ENCODE assay signal across 8 cellular contexts in genomic region chr3:56702487-56703315, GRCh38. TPM values are rescaled to one million over a fixed set of nuclear protein-coding genes. Genes with fewer than 3 reads are reported as not detected.
DNase-seq lines count a peak whose midpoint lies in the region; ATAC-seq and TF ChIP-seq lines count a peak whose summit lies in the region.

No MANE protein-coding gene starts in this region.

- H3K4me1 ChIP-seq in DOHH2 (ENCODE audit: control insufficient read depth, low read length) = peaks cover 5% of the 10 kb centered on the region
- peaks cover 0 to 4% of the 10 kb centered on the region in 2 donors for H3K4me1 ChIP-seq in adrenal gland (replicated peaks in 1 of 2)
- peaks cover 3% of the 10 kb centered on the region for H3K4me1 ChIP-seq in left ventricle myocardium inferior

- DNase-seq in HuH-7.5 (ENCODE audit: low spot score) (peak; percentile 15), OCI-M1 (lab: John Stamatoyannopoulos, UW) (peak; percentile 70), adrenal gland (peak in 6 of 7 donors; percentile 40 to 76 (median 60)), left ventricle myocardium inferior (no peak), sciatic nerve (ENCODE audit: low spot score) (no peak)

- H3K27ac ChIP-seq in DOHH2 (ENCODE audit: low read depth, low read length) = no peak overlapping the region
- no peak overlapping the region for H3K27ac ChIP-seq in adrenal gland
- no peak overlapping the region for H3K27ac ChIP-seq in left ventricle myocardium inferior (replicated peaks)

- no peak overlapping the region for H3K4me2 ChIP-seq in DOHH2 (ENCODE audit: low read length)

- H4K20me1 ChIP-seq in DOHH2 (ENCODE audit: control insufficient read depth, insufficient read depth, low read depth, low read length) = no peaks in the 10 kb centered on the region

- intact Hi-C loops in adrenal gland (cut with DNase I) (loop anchor here (5.0 kb wide), 2 partner anchors 100 to 285 kb away; partner anchors contain the start of gene ARHGEF3 (in 2 of the 2)), left ventricle myocardium inferior (cut with micrococcal nuclease) (loop anchor here (2.0 to 5.0 kb wide), 2 partner anchors 95 to 286 kb away; no protein-coding TSS in a partner anchor), sciatic nerve (cut with DNase I) (loop anchor here (5.0 kb wide), 1 partner anchor 285 kb away; no protein-coding TSS in a partner anchor)

- no peaks in the 10 kb centered on the region for H3K9me3 ChIP-seq in DOHH2 (ENCODE audit: control insufficient read depth, insufficient read depth, low read length)
- H3K9me3 ChIP-seq in adrenal gland (replicated peaks in 1 of 3) = no peaks in the 10 kb centered on the region
- H3K9me3 ChIP-seq in left ventricle myocardium inferior (replicated peaks) = peaks cover 9% of the 10 kb centered on the region

- no peaks in the 10 kb centered on the region for H3K79me2 ChIP-seq in DOHH2 (ENCODE audit: control insufficient read depth, low read length)

- H3K36me3 ChIP-seq in DOHH2 (ENCODE audit: control insufficient read depth, low read length) = no peaks in the 10 kb centered on the region
- H3K36me3 ChIP-seq in adrenal gland (replicated peaks in 1 of 2) = no peaks in the 10 kb centered on the region
- no peaks in the 10 kb centered on the region for H3K36me3 ChIP-seq in left ventricle myocardium inferior

- 9 to 32% (median 23%) methylated on average over 5 of the region's 5 CpGs for WGBS in adrenal gland, 4 donors

- no peaks in the 10 kb centered on the region for H3K27me3 ChIP-seq in DOHH2 (ENCODE audit: control insufficient read depth, low read length)
- H3K27me3 ChIP-seq in adrenal gland = no peaks in the 10 kb centered on the region
- no peaks in the 10 kb centered on the region for H3K27me3 ChIP-seq in left ventricle myocardium inferior (ENCODE audit: low read depth)

- H3K9me2 ChIP-seq in DOHH2 (replicated peaks; ENCODE audit: control insufficient read depth, low read length) = no peaks in the 10 kb centered on the region

- H3F3A ChIP-seq in DOHH2 (ENCODE audit: control insufficient read depth, insufficient read depth) = no peaks in the 10 kb centered on the region

- ATAC-seq in sciatic nerve = peak; percentile 84
- ATAC-seq in GM18868 (IDR thresholded peaks at IDR 0.05; ENCODE audit: unreplicated experiment) = no peak
- no peak for ATAC-seq in GM18511 (IDR thresholded peaks at IDR 0.05; ENCODE audit: unreplicated experiment)

- no peak overlapping the region for H3K4me3 ChIP-seq in DOHH2 (ENCODE audit: low read length)
- H3K4me3 ChIP-seq in adrenal gland = no peak overlapping the region
- no peak overlapping the region for H3K4me3 ChIP-seq in left ventricle myocardium inferior

- peak; percentile 69 for TF ChIP-seq CTCF in DOHH2 (IDR thresholded peaks at IDR 0.05; ENCODE audit: low read depth, low read length, poor library complexity, severe bottlenecking)
- TF ChIP-seq CTCF in adrenal gland (IDR thresholded peaks at IDR 0.05) = peak; percentile 83 to 95 (median 90)
- TF ChIP-seq CTCF in left ventricle myocardium inferior (IDR thresholded peaks at IDR 0.05; ENCODE audit: borderline replicate concordance) = peak; percentile 92

- no peak for TF ChIP-seq POLR2A in adrenal gland (IDR thresholded peaks at IDR 0.05)

RNA-seq across cellular contexts. Expression of gene TASOR, which starts 19.6 kb away (rescaled TPM):
- 10 to 100 TPM; 38.4 to 81.8 (median 53.6) TPM for total RNA-seq in adrenal gland
- polyA plus RNA-seq in adrenal gland = 10 to 100 TPM; 18.9 to 50.9 (median 22.3) TPM
- total RNA-seq in left ventricle myocardium inferior = 25.8 TPM
- total RNA-seq in sciatic nerve = 85.2 TPM

Comparison
In these comparisons a context has a peak if more than half of its experiments do, and no peak if none do; other contexts are left out.
1. DNase-seq: peak in HuH-7.5 (single experiment), OCI-M1 (single experiment) and adrenal gland (6 of 7); none in left ventricle myocardium inferior (single experiment) and sciatic nerve (single experiment).
2. Peak in every context shown above with its lines, with median percentiles within 50 percentile points of each other: CTCF ChIP-seq.